ENCODE assay signal across 26 cellular contexts in the genomic region with DNA sequence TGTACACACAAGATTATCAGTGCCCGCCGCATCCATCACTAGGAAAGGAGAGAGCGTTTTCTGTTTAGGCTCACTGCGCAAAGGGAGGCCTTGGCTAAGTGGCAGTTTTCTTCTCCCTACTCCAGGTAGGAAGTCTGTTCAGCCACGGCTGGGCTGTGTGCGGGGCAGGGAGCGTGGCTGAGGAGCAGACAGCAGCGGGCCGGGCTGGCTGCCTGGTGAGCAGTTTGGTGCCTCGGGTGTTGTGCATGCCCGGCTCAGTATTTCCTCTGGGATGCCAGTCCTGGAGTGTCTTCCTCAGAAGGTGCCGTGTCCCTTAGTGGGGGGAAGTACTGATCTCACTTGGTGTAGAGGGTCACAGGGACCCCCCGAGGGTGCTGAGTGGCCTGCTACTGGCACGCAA.
"Had no signal": no experiment of that assay in that cellular context is flagged by ENCODE, and none has a peak within 500 bp of the region (broad histone marks: within the 10 kb centered on the region; RNA-seq: fewer than 3 reads in every experiment).

No MANE protein-coding gene starts in this region.

- H3K27ac Mint-ChIP-seq: dendritic cell treated with granulocyte-macrophage colony-stimulating factor and Interleukin-4, amounts not matched to agents 40 ng/mL and 50 ng/mL, for 4 days; endodermal cell; naive thymus-derived CD8-positive, alpha-beta T cell; nephron progenitor cell had no signal

- H3K4me1 Mint-ChIP-seq: endodermal cell; immature natural killer cell; naive thymus-derived CD8-positive, alpha-beta T cell; nephron progenitor cell had no signal

- ATAC-seq: left ventricle myocardium superior; lower lobe of right lung; naive thymus-derived CD8-positive, alpha-beta T cell had no signal

- FAIRE-seq: endothelial cell of umbilical vein, pancreas, small intestine, urothelium cell line had no signal

- H3K4me3 Mint-ChIP-seq: dendritic cell treated with granulocyte-macrophage colony-stimulating factor and Interleukin-4, amounts not matched to agents 40 ng/mL and 50 ng/mL, for 4 days; endodermal cell; immature natural killer cell; naive thymus-derived CD8-positive, alpha-beta T cell; nephron progenitor cell had no signal

- H3K27ac ChIP-seq: colonic mucosa, esophagus squamous epithelium, lower lobe of right lung, right lobe of liver, stomach, tibial nerve, upper lobe of left lung had no signal

- H3K9me3 Mint-ChIP-seq: dendritic cell treated with granulocyte-macrophage colony-stimulating factor and Interleukin-4, amounts not matched to agents 40 ng/mL and 50 ng/mL, for 4 days; endodermal cell; immature natural killer cell; naive thymus-derived CD8-positive, alpha-beta T cell; nephron progenitor cell had no signal

- H3K36me3 ChIP-seq: colonic mucosa had no signal

- H3K9me3 ChIP-seq: colonic mucosa, esophagus squamous epithelium, lower lobe of right lung, pancreas, right lobe of liver, stomach, tibial nerve, upper lobe of left lung had no signal

- H3K4me3 ChIP-seq: colonic mucosa, esophagus squamous epithelium, lower lobe of right lung, pancreas, right lobe of liver, stomach, tibial nerve, upper lobe of left lung had no signal

- DNase-seq: colonic mucosa; effector CD8-positive, alpha-beta T cell; endodermal cell; esophagus squamous epithelium; foreskin melanocyte; hypothalamus; immature natural killer cell; left ventricle myocardium superior; lower lobe of right lung; naive thymus-derived CD8-positive, alpha-beta T cell; nephron progenitor cell; nucleus accumbens; retina; right lobe of liver; small intestine; stimulated activated CD4-positive, alpha-beta T cell treated with anti-CD3 and anti-CD28 coated beads, Interleukin-15, amount 100 ng/mL, for 24 hours; stimulated activated CD4-positive, alpha-beta T cell treated with anti-CD3 and anti-CD28 coated beads, Interleukin-2, amount 100 ng/mL, for 48 hours; stimulated activated CD8-positive, alpha-beta memory T cell treated with anti-CD3 and anti-CD28 coated beads, Interleukin-4, amount 100 ng/mL, for 48 hours; stimulated activated naive CD4-positive, alpha-beta T cell treated with Interleukin-2 at 50 U/mL for 16 hours; stomach had no signal

- H3K4me1 ChIP-seq: colonic mucosa, lower lobe of right lung, pancreas, right lobe of liver, stomach, tibial nerve, upper lobe of left lung had no signal

- H3K27me3 Mint-ChIP-seq: dendritic cell treated with granulocyte-macrophage colony-stimulating factor and Interleukin-4, amounts not matched to agents 40 ng/mL and 50 ng/mL, for 4 days; naive thymus-derived CD8-positive, alpha-beta T cell had no signal

- H3K27me3 ChIP-seq: colonic mucosa, esophagus squamous epithelium, pancreas, right lobe of liver, stomach, tibial nerve, upper lobe of left lung had no signal
